Comparison of ENCODE assay signal across 1 cellular context in genomic region chr11:911031-911889, GRCh38.
TF ChIP-seq lines count a peak whose summit lies in the region.

No MANE protein-coding gene starts in this region.

TF ChIP-seq in K562, 482 proteins besides CTCF, POLR2A, EP300 and RAD21 (continued from another document and continues in another):
- TF ChIP-seq TCF7 (IDR thresholded peaks at IDR 0.05; ENCODE audit: borderline replicate concordance) (0 out of 2 replicates have a peak, but pooled peaks have one; percentile 13), MAX (CRISPR knock-in tag; IDR thresholded peaks at IDR 0.05) (peak; percentile 75), ZNF263 (CRISPR knock-in tag; IDR thresholded peaks at IDR 0.05; ENCODE audit: borderline replicate concordance) (peak; percentile 60), ZFX (CRISPR knock-in tag; IDR thresholded peaks at IDR 0.05) (peak; percentile 89), BDP1 (IDR thresholded peaks at IDR 0.05; ENCODE audit: insufficient read depth, insufficient read length) (no peak), WHSC1 (IDR thresholded peaks at IDR 0.05; ENCODE audit: low read length) (no peak), TARDBP (IDR thresholded peaks at IDR 0.05) (0 out of 2 replicates have a peak, but pooled peaks have one; percentile 43), TBP (optimal IDR thresholded peaks at IDR 0.05; ENCODE audit: low read depth, low read length) (peak; percentile 33), TCF7L2 (IDR thresholded peaks at IDR 0.05; ENCODE audit: low read depth, low read length) (0 out of 2 replicates have a peak, but pooled peaks have one; percentile 51), ZC3H4 (CRISPR knock-in tag; IDR thresholded peaks at IDR 0.05; ENCODE audit: borderline replicate concordance) (0 out of 2 replicates have a peak, but pooled peaks have one; percentile 75), HNRNPLL (IDR thresholded peaks at IDR 0.05; ENCODE audit: low read depth, low read length, poor library complexity, severe bottlenecking) (peak; percentile 75), ZNF644 (tag; IDR thresholded peaks at IDR 0.05; ENCODE audit: low read depth) (0 out of 2 replicates have a peak, but pooled peaks have one; percentile 23), ELF4 (CRISPR knock-in tag; IDR thresholded peaks at IDR 0.05) (no peak), ZBTB40 (IDR thresholded peaks at IDR 0.05) (0 out of 2 replicates have a peak, but pooled peaks have one; percentile 37), ZBTB40 (CRISPR knock-in tag; IDR thresholded peaks at IDR 0.05) (no peak), MBD2 (IDR thresholded peaks at IDR 0.05; ENCODE audit: borderline replicate concordance, low read depth) (peak; percentile 13; the same call in 1 of the 2 replicates), RBM15 (IDR thresholded peaks at IDR 0.05; ENCODE audit: insufficient read depth, low read length) (no peak), PHTF2 (CRISPR knock-in tag; IDR thresholded peaks at IDR 0.05) (no peak), ARID1B (IDR thresholded peaks at IDR 0.05) (peak; percentile 18; the same call in 1 of the 2 replicates), ZNF639 (CRISPR knock-in tag; conservative IDR thresholded peaks at IDR 0.05 in 1 of 2, IDR thresholded peaks at IDR 0.05 in 1 of 2) (no peak; a peak in 1 of 4 replicates), ATF6 (CRISPR knock-in tag; IDR thresholded peaks at IDR 0.05) (0 out of 2 replicates have a peak, but pooled peaks have one; percentile 48), ZNF561 (CRISPR knock-in tag; conservative IDR thresholded peaks at IDR 0.05) (0 out of 2 replicates have a peak, but pooled peaks have one; percentile 10), SMARCA4 (IDR thresholded peaks at IDR 0.05) (peak; percentile 46; the same call in 1 of the 2 replicates), RB1 (IDR thresholded peaks at IDR 0.05; ENCODE audit: low read depth) (peak; percentile 52; the same call in 1 of the 2 replicates), CHD1 (IDR thresholded peaks at IDR 0.05; ENCODE audit: low read length) (peak; percentile 83), RBFOX2 (IDR thresholded peaks at IDR 0.05; ENCODE audit: low read depth, low read length) (peak; percentile 73), MNT (conservative IDR thresholded peaks at IDR 0.05) (peak in 1 of 2 experiments; percentile 20; a peak in 2 of 4 replicates), ETV1 (tag; conservative IDR thresholded peaks at IDR 0.05; ENCODE audit: low read depth) (no peak), EP400 (IDR thresholded peaks at IDR 0.05) (peak; percentile 45; the same call in 1 of the 2 replicates), CTBP1 (IDR thresholded peaks at IDR 0.05; ENCODE audit: borderline replicate concordance) (peak; percentile 42), FOXM1 (IDR thresholded peaks at IDR 0.05; ENCODE audit: low read depth) (no peak), FOXM1 (CRISPR knock-in tag; IDR thresholded peaks at IDR 0.05; ENCODE audit: low read depth) (0 out of 2 replicates have a peak, but pooled peaks have one; percentile 1), SIN3A (IDR thresholded peaks at IDR 0.05; ENCODE audit: borderline replicate concordance in 2 of 2, control insufficient read depth in 1 of 2, low read depth in 2 of 2, low read length in 2 of 2) (no peak), ZNF384 (IDR thresholded peaks at IDR 0.05; ENCODE audit: low read depth, low read length) (no peak), SIRT6 (IDR thresholded peaks at IDR 0.05; ENCODE audit: low read depth, low read length) (no peak), ZNF274 (IDR thresholded peaks at IDR 0.05; ENCODE audit: borderline replicate concordance, low read depth, low read length) (no peak), CEBPB (tag; IDR thresholded peaks at IDR 0.05) (no peak), GABPA (tag; conservative IDR thresholded peaks at IDR 0.05; ENCODE audit: low read depth) (peak; percentile 83; the same call in 1 of the 2 replicates), TEAD4 (IDR thresholded peaks at IDR 0.05; ENCODE audit: low read length) (0 out of 2 replicates have a peak, but pooled peaks have one; percentile 23), TEAD4 (CRISPR knock-in tag; IDR thresholded peaks at IDR 0.05; ENCODE audit: borderline replicate concordance) (no peak), L3MBTL2 (IDR thresholded peaks at IDR 0.05) (peak; percentile 87), IRF1 (CRISPR knock-in tag; IDR thresholded peaks at IDR 0.05; ENCODE audit: borderline replicate concordance) (no peak), KLF6 (CRISPR knock-in tag; IDR thresholded peaks at IDR 0.05; ENCODE audit: borderline replicate concordance) (0 out of 2 replicates have a peak, but pooled peaks have one; percentile 39), LEF1 (IDR thresholded peaks at IDR 0.05) (0 out of 2 replicates have a peak, but pooled peaks have one; percentile 34), ZNF589 (CRISPR knock-in tag; IDR thresholded peaks at IDR 0.05; ENCODE audit: low read depth) (no peak), CREB1 (IDR thresholded peaks at IDR 0.05) (no peak), CREB1 (CRISPR knock-in tag; IDR thresholded peaks at IDR 0.05) (0 out of 2 replicates have a peak, but pooled peaks have one; percentile 16), BHLHE40 (IDR thresholded peaks at IDR 0.05; ENCODE audit: low read length) (peak; percentile 48), ZNF740 (CRISPR knock-in tag; IDR thresholded peaks at IDR 0.05) (peak; percentile 70), ZNF740 (tag; IDR thresholded peaks at IDR 0.05) (no peak)
